27 cellular contexts compared by ENCODE assay signal in the genomic region with DNA sequence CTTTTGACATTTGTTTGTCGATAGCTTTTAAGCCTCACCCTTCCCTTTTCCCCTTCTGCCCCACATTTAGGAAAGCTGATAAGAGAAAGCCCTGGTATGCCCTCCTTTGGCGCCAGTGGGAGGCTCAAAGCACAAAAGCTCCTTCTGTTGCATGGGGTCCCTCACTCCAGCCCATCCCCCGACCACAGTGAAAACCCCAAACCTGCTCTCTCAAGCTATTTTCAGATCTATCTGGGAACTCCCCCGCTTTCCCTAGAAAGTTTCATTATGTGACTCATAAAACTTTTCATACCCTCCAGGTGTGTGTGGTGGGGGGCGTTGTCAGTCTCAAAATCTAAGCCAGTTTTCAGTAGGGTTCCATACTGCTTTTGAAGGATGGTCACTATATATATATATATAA.
A peak's percentile ranks its signal among the peaks of the same experiment; 100 is the strongest.
DNase-seq lines count a peak whose midpoint lies in the region; TF ChIP-seq lines count a peak whose summit lies in the region.
"Had no signal": no experiment of that assay in that cellular context is flagged by ENCODE, and none has a peak within 500 bp of the region (broad histone marks: within the 10 kb centered on the region; RNA-seq: fewer than 3 reads in every experiment).

No MANE protein-coding gene starts in this region.

- H3K9ac ChIP-seq in MM.1S (ENCODE audit: low read length) = no peak overlapping the region
- H3K9ac ChIP-seq: parathyroid adenoma had no signal

- no peak overlapping the region for H2AFZ ChIP-seq in MM.1S (ENCODE audit: low read length)
- H2AFZ ChIP-seq: parathyroid adenoma had no signal

- TF ChIP-seq CTCF in MM.1S (IDR thresholded peaks at IDR 0.05; ENCODE audit: low read length) (no peak), osteocyte (IDR thresholded peaks at IDR 0.05) (no peak)

- H3K27me3 ChIP-seq in H7 (ENCODE audit: control insufficient read depth, insufficient read depth, low read length) = no peaks in the 10 kb centered on the region
- no peaks in the 10 kb centered on the region for H3K27me3 ChIP-seq in MM.1S (replicated peaks; ENCODE audit: insufficient read depth, low read length)
- H3K27me3 ChIP-seq: breast epithelium, tibial nerve had no signal

- peak overlapping the region; percentile 26 for H3K4me2 ChIP-seq in MM.1S (ENCODE audit: low read depth, low read length)

- H3K36me3 ChIP-seq in H7 (replicated peaks; ENCODE audit: control insufficient read depth, insufficient read depth, low read length) (no peaks in the 10 kb centered on the region), MM.1S (replicated peaks; ENCODE audit: insufficient read depth, low read length) (no peaks in the 10 kb centered on the region)
- H3K36me3 ChIP-seq: breast epithelium, tibial nerve had no signal

- H4K20me1 ChIP-seq in MM.1S (ENCODE audit: insufficient read depth, low read length) = no peaks in the 10 kb centered on the region

- DNase-seq in activated CD4-positive, alpha-beta T cell treated with anti-CD3 and anti-CD28 coated beads for 48 hours = peak; percentile 2
- DNase-seq in activated CD4-positive, alpha-beta T cell treated with anti-CD3 and anti-CD28 coated beads for 1 hour = no peak
- DNase-seq in H7 (peak; percentile 41), MM.1S (peak; percentile 64), osteocyte (ENCODE audit: extremely low spot score, unreplicated experiment) (peak; percentile 59), mucosa of gallbladder (ENCODE audit: low spot score) (no peak), activated gamma-delta T cell (lab: John Stamatoyannopoulos, UW) (no peak), NCI-H2196 (lab: John Stamatoyannopoulos, UW; ENCODE audit: unreplicated experiment) (no peak)
- DNase-seq: activated naive CD4-positive, alpha-beta T cell; activated T-cell treated with anti-CD3 and anti-CD28 coated beads, Interleukin-2, amount 50 U/mL, for 1 hour; amniotic stem cell; CD8-positive, alpha-beta T cell; DMS153; mesenchymal stem cell; MV-4-11; natural killer cell; NCI-H187 treated with DMSO at 0.1 percent for 48 hours; NCI-H226; NCI-H82; right cardiac atrium; stimulated activated CD4-positive, alpha-beta T cell treated with anti-CD3 and anti-CD28 coated beads, Interleukin-12 subunit alpha, Interleukin-12 subunit beta, amount 100 ng/mL, for 4 hours; stimulated activated naive CD8-positive, alpha-beta T cell treated with anti-CD3 and anti-CD28 coated beads, Interleukin-15, amount 100 ng/mL, for 72 hours had no signal

- no peaks in the 10 kb centered on the region for H3K36me3 Mint-ChIP-seq in osteocyte (ENCODE audit: unreplicated experiment)
- H3K36me3 Mint-ChIP-seq: CD8-positive, alpha-beta T cell; natural killer cell had no signal

- no peaks in the 10 kb centered on the region for H3K4me1 Mint-ChIP-seq in osteocyte (ENCODE audit: unreplicated experiment)
- H3K4me1 Mint-ChIP-seq: natural killer cell; stimulated activated naive CD8-positive, alpha-beta T cell treated with anti-CD3 and anti-CD28 coated beads, Interleukin-15, amount 100 ng/mL, for 72 hours had no signal

- no peak overlapping the region; the same call in 1 of the 2 replicates for H3K27ac ChIP-seq in MM.1S (ENCODE audit: low read length)
- H3K27ac ChIP-seq: 22Rv1, breast epithelium, coronary artery, parathyroid adenoma, tibial nerve had no signal

- no peak overlapping the region for H3K27ac Mint-ChIP-seq in osteocyte (ENCODE audit: unreplicated experiment)
- H3K27ac Mint-ChIP-seq: CD8-positive, alpha-beta T cell; natural killer cell; stimulated activated naive CD8-positive, alpha-beta T cell treated with anti-CD3 and anti-CD28 coated beads, Interleukin-15, amount 100 ng/mL, for 72 hours had no signal

- H3K9me2 ChIP-seq in MM.1S (replicated peaks; ENCODE audit: insufficient read depth, low read length) = no peaks in the 10 kb centered on the region

- H3K4me3 Mint-ChIP-seq in osteocyte (ENCODE audit: unreplicated experiment) = no peak overlapping the region
- H3K4me3 Mint-ChIP-seq: CD8-positive, alpha-beta T cell; natural killer cell; stimulated activated naive CD8-positive, alpha-beta T cell treated with anti-CD3 and anti-CD28 coated beads, Interleukin-15, amount 100 ng/mL, for 72 hours had no signal

- no peak overlapping the region for H3K4me3 ChIP-seq in H7 (ENCODE audit: insufficient read depth, low read depth, low read length)
- H3K4me3 ChIP-seq in MM.1S (ENCODE audit: low read length) = no peak overlapping the region
- H3K4me3 ChIP-seq: breast epithelium, coronary artery, tibial nerve had no signal

- H3K4me1 ChIP-seq in MM.1S (ENCODE audit: low read length) = peaks cover 16% of the 10 kb centered on the region
- H3K4me1 ChIP-seq: breast epithelium, parathyroid adenoma, tibial nerve had no signal

- H3K79me2 ChIP-seq in MM.1S (ENCODE audit: low read length) = no peaks in the 10 kb centered on the region
- H3K79me2 ChIP-seq: parathyroid adenoma had no signal

- no peaks in the 10 kb centered on the region for H3K9me3 Mint-ChIP-seq in osteocyte (ENCODE audit: unreplicated experiment)

- no peaks in the 10 kb centered on the region for H3K9me3 ChIP-seq in MM.1S (replicated peaks; ENCODE audit: insufficient read depth, low read length)
- H3K9me3 ChIP-seq: breast epithelium, tibial nerve had no signal

- H3F3A ChIP-seq in MM.1S (ENCODE audit: insufficient read depth, low read length) = no peaks in the 10 kb centered on the region

- no peaks in the 10 kb centered on the region for H3K27me3 Mint-ChIP-seq in osteocyte (ENCODE audit: unreplicated experiment)
- H3K27me3 Mint-ChIP-seq: stimulated activated naive CD8-positive, alpha-beta T cell treated with anti-CD3 and anti-CD28 coated beads, Interleukin-15, amount 100 ng/mL, for 72 hours had no signal

Comparison
In these comparisons a context has a peak if more than half of its experiments do, and no peak if none do; other contexts are left out.
1. DNase-seq: peak in activated CD4-positive, alpha-beta T cell treated with anti-CD3 and anti-CD28 coated beads for 48 hours (single experiment), H7 (single experiment), MM.1S (single experiment) and osteocyte (single experiment); none in activated CD4-positive, alpha-beta T cell treated with anti-CD3 and anti-CD28 coated beads for 1 hour (single experiment), mucosa of gallbladder (single experiment), activated gamma-delta T cell (single experiment) and NCI-H2196 (single experiment).